14 cellular contexts compared by ENCODE assay signal in genomic region chr19:54152878-54153524, GRCh38. TPM values are rescaled to one million over a fixed set of nuclear protein-coding genes. Genes with fewer than 3 reads are reported as not detected.
A peak's percentile ranks its signal among the peaks of the same experiment; 100 is the strongest.
DNase-seq lines count a peak whose midpoint lies in the region; ATAC-seq and TF ChIP-seq lines count a peak whose summit lies in the region.
"Had no signal": no experiment of that assay in that cellular context is flagged by ENCODE, and none has a peak within 500 bp of the region (broad histone marks: within the 10 kb centered on the region; RNA-seq: fewer than 3 reads in every experiment).

No MANE protein-coding gene starts in this region.

- H3K27ac Mint-ChIP-seq in stimulated activated naive CD8-positive, alpha-beta T cell treated with anti-CD3 and anti-CD28 coated beads, Interleukin-15, amount 100 ng/mL, for 72 hours: peak overlapping the region in 1 of 2 donors; percentile 50
- peak overlapping the region; percentile 52 for H3K27ac Mint-ChIP-seq in glutamatergic neuron (ENCODE audit: unreplicated experiment)
- H3K27ac Mint-ChIP-seq: B cell had no signal

- no peaks in the 10 kb centered on the region for H3K27me3 Mint-ChIP-seq in stimulated activated naive CD8-positive, alpha-beta T cell treated with anti-CD3 and anti-CD28 coated beads, Interleukin-15, amount 100 ng/mL, for 72 hours
- peaks cover 6% of the 10 kb centered on the region for H3K27me3 Mint-ChIP-seq in glutamatergic neuron (ENCODE audit: unreplicated experiment)
- H3K27me3 Mint-ChIP-seq: B cell had no signal

- H3K27ac ChIP-seq in substantia nigra (ENCODE audit: low read depth, low read length, poor library complexity, severe bottlenecking): no peak overlapping the region

- peaks cover 4% of the 10 kb centered on the region for H3K36me3 Mint-ChIP-seq in glutamatergic neuron (ENCODE audit: unreplicated experiment)

- DNase-seq in stimulated activated naive CD8-positive, alpha-beta T cell treated with anti-CD3 and anti-CD28 coated beads, Interleukin-15, amount 100 ng/mL, for 72 hours: no peak
- DNase-seq in stimulated activated naive CD8-positive, alpha-beta T cell treated with anti-CD3 and anti-CD28 coated beads, Interleukin-15, Interleukin-2, amounts not matched to agents 100 U/mL and 50 U/mL, for 24 hours: no peak
- DNase-seq in glutamatergic neuron: no peak
- no peak for DNase-seq in substantia nigra (lab: John Stamatoyannopoulos, UW)
- DNase-seq in NCI-H1694 (lab: John Stamatoyannopoulos, UW): no peak
- DNase-seq: DMS79, NCI-H1930, NCI-H774, retina, SHP77 treated with DMSO at 0.1 percent for 48 hours, stomach had no signal

- H3K9me3 Mint-ChIP-seq in stimulated activated naive CD8-positive, alpha-beta T cell treated with anti-CD3 and anti-CD28 coated beads, Interleukin-15, amount 100 ng/mL, for 72 hours: no peaks in the 10 kb centered on the region
- peaks cover 10% of the 10 kb centered on the region for H3K9me3 Mint-ChIP-seq in glutamatergic neuron (ENCODE audit: unreplicated experiment)

- no peak for TF ChIP-seq CTCF in glutamatergic neuron (IDR thresholded peaks at IDR 0.05; ENCODE audit: partially characterized antibody, unreplicated experiment)

- H3K4me3 Mint-ChIP-seq in stimulated activated naive CD8-positive, alpha-beta T cell treated with anti-CD3 and anti-CD28 coated beads, Interleukin-15, amount 100 ng/mL, for 72 hours: no peak overlapping the region
- H3K4me3 Mint-ChIP-seq in glutamatergic neuron (ENCODE audit: unreplicated experiment): no peak overlapping the region
- H3K4me3 Mint-ChIP-seq: B cell had no signal

- H3K4me1 Mint-ChIP-seq in stimulated activated naive CD8-positive, alpha-beta T cell treated with anti-CD3 and anti-CD28 coated beads, Interleukin-15, amount 100 ng/mL, for 72 hours: peaks cover 45% of the 10 kb centered on the region
- no peaks in the 10 kb centered on the region for H3K4me1 Mint-ChIP-seq in glutamatergic neuron (ENCODE audit: low read depth, unreplicated experiment)

- ATAC-seq in stimulated activated naive CD8-positive, alpha-beta T cell treated with anti-CD3 and anti-CD28 coated beads, Interleukin-15, amount 100 ng/mL, for 72 hours: peak; percentile 31
- ATAC-seq in stimulated activated naive CD8-positive, alpha-beta T cell treated with anti-CD3 and anti-CD28 coated beads, Interleukin-15, Interleukin-2, amounts not matched to agents 100 U/mL and 50 U/mL, for 24 hours: no peak
- no peak for ATAC-seq in HG02623 (IDR thresholded peaks at IDR 0.05; ENCODE audit: unreplicated experiment)

RNA-seq across cellular contexts. Expression of gene LENG1, which starts 6.5 kb away (rescaled TPM):
- 3.7 TPM for total RNA-seq in glutamatergic neuron (ENCODE audit: unreplicated experiment)

RNA-seq across cellular contexts. Expression of gene CNOT3, which starts 15.4 kb away (rescaled TPM):
- total RNA-seq in glutamatergic neuron (ENCODE audit: unreplicated experiment): 56.9 TPM

RNA-seq across cellular contexts. Expression of gene TMC4, which starts 20.0 kb away (rescaled TPM):
- not detected for total RNA-seq in glutamatergic neuron (ENCODE audit: unreplicated experiment)
- total RNA-seq: B cell, fibroblast of villous mesenchyme had no signal

RNA-seq across cellular contexts. Expression of gene MBOAT7, which starts 36.4 kb away (rescaled TPM):
- total RNA-seq in glutamatergic neuron (ENCODE audit: unreplicated experiment): 62.0 TPM

RNA-seq across cellular contexts. Expression of gene PRPF31, which starts 37.4 kb away (rescaled TPM):
- total RNA-seq in glutamatergic neuron (ENCODE audit: unreplicated experiment): 55.5 TPM
